Comparison of ENCODE assay signal across 2 cellular contexts in genomic region chr11:106552694-106553203, GRCh38.
A peak's percentile ranks its signal among the peaks of the same experiment; 100 is the strongest.
TF ChIP-seq lines count a peak whose summit lies in the region.

No MANE protein-coding gene starts in this region.

TF ChIP-seq in HepG2, 621 proteins besides CTCF, POLR2A, EP300 and RAD21:
- TF ChIP-seq PAX8 (CRISPR knock-in tag; IDR thresholded peaks at IDR 0.05; ENCODE audit: borderline replicate concordance) (no peak), XRCC5 (optimal IDR thresholded peaks at IDR 0.05; ENCODE audit: low read length) (peak; percentile 11)
TF ChIP-seq in HepG2: peak in this region for 1.

TF ChIP-seq in H1, 55 proteins besides CTCF, POLR2A, EP300 and RAD21:
- no peak for TF ChIP-seq MAFK (IDR thresholded peaks at IDR 0.05; ENCODE audit: low read depth, low read length)
- no peak for TF ChIP-seq ASH2L (IDR thresholded peaks at IDR 0.05; ENCODE audit: low read length)
- TF ChIP-seq CBX8 (IDR thresholded peaks at IDR 0.05; ENCODE audit: borderline replicate concordance, low read depth, low read length): no peak
- TF ChIP-seq SAP30 (IDR thresholded peaks at IDR 0.05; ENCODE audit: insufficient read depth, insufficient replicate concordance, low read length): no peak
- TF ChIP-seq TBP (IDR thresholded peaks at IDR 0.05; ENCODE audit: low read depth, low read length): no peak
- TF ChIP-seq TAF7 (optimal IDR thresholded peaks at IDR 0.05; ENCODE audit: borderline replicate concordance, low read depth, low read length): no peak
- no peak for TF ChIP-seq SIN3A (conservative IDR thresholded peaks at IDR 0.05 in 1 of 2, IDR thresholded peaks at IDR 0.05 in 1 of 2; ENCODE audit: low read depth in 1 of 2, low read length in 2 of 2)
- TF ChIP-seq SP2 (IDR thresholded peaks at IDR 0.05; ENCODE audit: low read length): no peak
- no peak for TF ChIP-seq FOSL1 (IDR thresholded peaks at IDR 0.05; ENCODE audit: insufficient read depth, low read depth, low read length)
- no peak for TF ChIP-seq ZNF274 (IDR thresholded peaks at IDR 0.05; ENCODE audit: borderline replicate concordance, extremely low read depth, low read length)
- no peak for TF ChIP-seq TAF1 (IDR thresholded peaks at IDR 0.05; ENCODE audit: low read depth, low read length)
- TF ChIP-seq JUND (IDR thresholded peaks at IDR 0.05; ENCODE audit: low read length): no peak
- TF ChIP-seq, protein P1, sequence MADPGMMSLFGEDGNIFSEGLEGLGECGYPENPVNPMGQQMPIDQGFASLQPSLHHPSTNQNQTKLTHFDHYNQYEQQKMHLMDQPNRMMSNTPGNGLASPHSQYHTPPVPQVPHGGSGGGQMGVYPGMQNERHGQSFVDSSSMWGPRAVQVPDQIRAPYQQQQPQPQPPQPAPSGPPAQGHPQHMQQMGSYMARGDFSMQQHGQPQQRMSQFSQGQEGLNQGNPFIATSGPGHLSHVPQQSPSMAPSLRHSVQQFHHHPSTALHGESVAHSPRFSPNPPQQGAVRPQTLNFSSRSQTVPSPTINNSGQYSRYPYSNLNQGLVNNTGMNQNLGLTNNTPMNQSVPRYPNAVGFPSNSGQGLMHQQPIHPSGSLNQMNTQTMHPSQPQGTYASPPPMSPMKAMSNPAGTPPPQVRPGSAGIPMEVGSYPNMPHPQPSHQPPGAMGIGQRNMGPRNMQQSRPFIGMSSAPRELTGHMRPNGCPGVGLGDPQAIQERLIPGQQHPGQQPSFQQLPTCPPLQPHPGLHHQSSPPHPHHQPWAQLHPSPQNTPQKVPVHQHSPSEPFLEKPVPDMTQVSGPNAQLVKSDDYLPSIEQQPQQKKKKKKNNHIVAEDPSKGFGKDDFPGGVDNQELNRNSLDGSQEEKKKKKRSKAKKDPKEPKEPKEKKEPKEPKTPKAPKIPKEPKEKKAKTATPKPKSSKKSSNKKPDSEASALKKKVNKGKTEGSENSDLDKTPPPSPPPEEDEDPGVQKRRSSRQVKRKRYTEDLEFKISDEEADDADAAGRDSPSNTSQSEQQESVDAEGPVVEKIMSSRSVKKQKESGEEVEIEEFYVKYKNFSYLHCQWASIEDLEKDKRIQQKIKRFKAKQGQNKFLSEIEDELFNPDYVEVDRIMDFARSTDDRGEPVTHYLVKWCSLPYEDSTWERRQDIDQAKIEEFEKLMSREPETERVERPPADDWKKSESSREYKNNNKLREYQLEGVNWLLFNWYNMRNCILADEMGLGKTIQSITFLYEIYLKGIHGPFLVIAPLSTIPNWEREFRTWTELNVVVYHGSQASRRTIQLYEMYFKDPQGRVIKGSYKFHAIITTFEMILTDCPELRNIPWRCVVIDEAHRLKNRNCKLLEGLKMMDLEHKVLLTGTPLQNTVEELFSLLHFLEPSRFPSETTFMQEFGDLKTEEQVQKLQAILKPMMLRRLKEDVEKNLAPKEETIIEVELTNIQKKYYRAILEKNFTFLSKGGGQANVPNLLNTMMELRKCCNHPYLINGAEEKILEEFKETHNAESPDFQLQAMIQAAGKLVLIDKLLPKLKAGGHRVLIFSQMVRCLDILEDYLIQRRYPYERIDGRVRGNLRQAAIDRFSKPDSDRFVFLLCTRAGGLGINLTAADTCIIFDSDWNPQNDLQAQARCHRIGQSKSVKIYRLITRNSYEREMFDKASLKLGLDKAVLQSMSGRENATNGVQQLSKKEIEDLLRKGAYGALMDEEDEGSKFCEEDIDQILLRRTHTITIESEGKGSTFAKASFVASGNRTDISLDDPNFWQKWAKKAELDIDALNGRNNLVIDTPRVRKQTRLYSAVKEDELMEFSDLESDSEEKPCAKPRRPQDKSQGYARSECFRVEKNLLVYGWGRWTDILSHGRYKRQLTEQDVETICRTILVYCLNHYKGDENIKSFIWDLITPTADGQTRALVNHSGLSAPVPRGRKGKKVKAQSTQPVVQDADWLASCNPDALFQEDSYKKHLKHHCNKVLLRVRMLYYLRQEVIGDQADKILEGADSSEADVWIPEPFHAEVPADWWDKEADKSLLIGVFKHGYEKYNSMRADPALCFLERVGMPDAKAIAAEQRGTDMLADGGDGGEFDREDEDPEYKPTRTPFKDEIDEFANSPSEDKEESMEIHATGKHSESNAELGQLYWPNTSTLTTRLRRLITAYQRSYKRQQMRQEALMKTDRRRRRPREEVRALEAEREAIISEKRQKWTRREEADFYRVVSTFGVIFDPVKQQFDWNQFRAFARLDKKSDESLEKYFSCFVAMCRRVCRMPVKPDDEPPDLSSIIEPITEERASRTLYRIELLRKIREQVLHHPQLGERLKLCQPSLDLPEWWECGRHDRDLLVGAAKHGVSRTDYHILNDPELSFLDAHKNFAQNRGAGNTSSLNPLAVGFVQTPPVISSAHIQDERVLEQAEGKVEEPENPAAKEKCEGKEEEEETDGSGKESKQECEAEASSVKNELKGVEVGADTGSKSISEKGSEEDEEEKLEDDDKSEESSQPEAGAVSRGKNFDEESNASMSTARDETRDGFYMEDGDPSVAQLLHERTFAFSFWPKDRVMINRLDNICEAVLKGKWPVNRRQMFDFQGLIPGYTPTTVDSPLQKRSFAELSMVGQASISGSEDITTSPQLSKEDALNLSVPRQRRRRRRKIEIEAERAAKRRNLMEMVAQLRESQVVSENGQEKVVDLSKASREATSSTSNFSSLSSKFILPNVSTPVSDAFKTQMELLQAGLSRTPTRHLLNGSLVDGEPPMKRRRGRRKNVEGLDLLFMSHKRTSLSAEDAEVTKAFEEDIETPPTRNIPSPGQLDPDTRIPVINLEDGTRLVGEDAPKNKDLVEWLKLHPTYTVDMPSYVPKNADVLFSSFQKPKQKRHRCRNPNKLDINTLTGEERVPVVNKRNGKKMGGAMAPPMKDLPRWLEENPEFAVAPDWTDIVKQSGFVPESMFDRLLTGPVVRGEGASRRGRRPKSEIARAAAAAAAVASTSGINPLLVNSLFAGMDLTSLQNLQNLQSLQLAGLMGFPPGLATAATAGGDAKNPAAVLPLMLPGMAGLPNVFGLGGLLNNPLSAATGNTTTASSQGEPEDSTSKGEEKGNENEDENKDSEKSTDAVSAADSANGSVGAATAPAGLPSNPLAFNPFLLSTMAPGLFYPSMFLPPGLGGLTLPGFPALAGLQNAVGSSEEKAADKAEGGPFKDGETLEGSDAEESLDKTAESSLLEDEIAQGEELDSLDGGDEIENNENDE (IDR thresholded peaks at IDR 0.05; ENCODE audit: insufficient replicate concordance, low read length): no peak
- no peak for TF ChIP-seq JUN (IDR thresholded peaks at IDR 0.05; ENCODE audit: low read depth, low read length)
- TF ChIP-seq NANOG (IDR thresholded peaks at IDR 0.05; ENCODE audit: insufficient read depth, low read depth, low read length, poor library complexity, severe bottlenecking): no peak
- no peak for TF ChIP-seq PHF8 (conservative IDR thresholded peaks at IDR 0.05; ENCODE audit: low read depth, low read length)
- TF ChIP-seq ATF2 (IDR thresholded peaks at IDR 0.05; ENCODE audit: low read length): no peak
- no peak for TF ChIP-seq MAX (IDR thresholded peaks at IDR 0.05)
